32 cellular contexts compared by ENCODE assay signal in genomic region chr10:103633846-103634245, GRCh38.
"Had no signal": no experiment of that assay in that cellular context is flagged by ENCODE, and none has a peak within 500 bp of the region (broad histone marks: within the 10 kb centered on the region; RNA-seq: fewer than 3 reads in every experiment).

No MANE protein-coding gene starts in this region.

- DNase-seq: activated CD4-positive, alpha-beta T cell treated with anti-CD3 and anti-CD28 coated beads for 36 hours; activated CD4-positive, alpha-beta T cell treated with anti-CD3 and anti-CD28 coated beads, Interleukin-2, amount 10 ng/mL, durations not matched to agents 7 days and 5 days; activated CD4-positive, alpha-beta T cell treated with anti-CD3 and anti-CD28 coated beads, Interleukin-2, amount 50 U/mL, for 48 hours; activated CD8-positive, alpha-beta memory T cell treated with anti-CD3 and anti-CD28 coated beads, Interleukin-2, amount 50 U/mL, for 4 hours; activated CD8-positive, alpha-beta T cell treated with anti-CD3 and anti-CD28 coated beads, Interleukin-2, amount 10 ng/mL, durations not matched to agents 7 days and 5 days; activated effector memory CD4-positive, alpha-beta T cell treated with Interleukin-2 at 50 U/mL for 16 hours; activated naive CD4-positive, alpha-beta T cell treated with anti-CD3 and anti-CD28 coated beads, Interleukin-2, amount 10 ng/mL, durations not matched to agents 7 days and 5 days; activated naive CD8-positive, alpha-beta T cell treated with anti-CD3 and anti-CD28 coated beads, Interleukin-2, amount 50 U/mL, for 24 hours; activated T-cell treated with anti-CD3 and anti-CD28 coated beads, Interleukin-2, amount 50 U/mL, for 48 hours; aorta; brain microvascular endothelial cell; central memory CD4-positive, alpha-beta T cell; NCI-H1092 treated with DMSO at 0.1 percent for 48 hours; NCI-H1417; NCI-H146; NCI-H187; NCI-H2029 treated with DMSO at 0.1 percent for 48 hours; NCI-H2107; NCI-H2171; NCI-H510A; NCI-H526; NCI-H748 treated with DMSO at 0.1 percent for 48 hours; PC-9; SHP77 treated with DMSO at 0.1 percent for 48 hours; SK-N-SH had no signal

- H3K4me3 ChIP-seq: PC-9, SJSA1 had no signal

- H3K9me3 Mint-ChIP-seq: activated CD4-positive, alpha-beta T cell treated with anti-CD3 and anti-CD28 coated beads, Interleukin-2, amount 10 ng/mL, durations not matched to agents 7 days and 5 days; activated naive CD4-positive, alpha-beta T cell treated with anti-CD3 and anti-CD28 coated beads, Interleukin-2, amount 10 ng/mL, durations not matched to agents 7 days and 5 days; activated naive CD8-positive, alpha-beta T cell treated with anti-CD3 and anti-CD28 coated beads, Interleukin-2, amount 50 U/mL, for 24 hours; T-helper 1 cell treated with Interleukin-12 subunit alpha and Interleukin-12 subunit beta and Interleukin-4 antibody, amounts not matched to agents 30 μg/mL and 1 μg/mL, for 36 hours; T-helper 2 cell treated with Interferon-gamma antibody and Interleukin-4, amounts not matched to agents 5 μg/mL and 100 μg/mL, for 36 hours had no signal

- H3K4me1 Mint-ChIP-seq: activated CD4-positive, alpha-beta T cell treated with anti-CD3 and anti-CD28 coated beads for 36 hours; activated naive CD8-positive, alpha-beta T cell treated with anti-CD3 and anti-CD28 coated beads, Interleukin-2, amount 50 U/mL, for 24 hours had no signal

- H3K9ac ChIP-seq: SK-N-SH had no signal

- H3K4me1 ChIP-seq: SJSA1 had no signal

- FAIRE-seq: RCC 7860, TTC549 had no signal

- H3K27ac ChIP-seq: brain microvascular endothelial cell, PC-9, SJSA1 had no signal

- H3K4me2 ChIP-seq: PC-9, SK-N-SH had no signal

- H3K27ac Mint-ChIP-seq: activated CD4-positive, alpha-beta T cell treated with anti-CD3 and anti-CD28 coated beads for 36 hours; activated CD4-positive, alpha-beta T cell treated with anti-CD3 and anti-CD28 coated beads, Interleukin-2, amount 10 ng/mL, durations not matched to agents 7 days and 5 days; activated CD8-positive, alpha-beta T cell treated with anti-CD3 and anti-CD28 coated beads, Interleukin-2, amount 10 ng/mL, durations not matched to agents 7 days and 5 days; activated naive CD4-positive, alpha-beta T cell treated with anti-CD3 and anti-CD28 coated beads, Interleukin-2, amount 10 ng/mL, durations not matched to agents 7 days and 5 days; activated naive CD8-positive, alpha-beta T cell; activated naive CD8-positive, alpha-beta T cell treated with anti-CD3 and anti-CD28 coated beads, Interleukin-2, amount 50 U/mL, for 24 hours; T-helper 1 cell treated with Interleukin-12 subunit alpha and Interleukin-12 subunit beta and Interleukin-4 antibody, amounts not matched to agents 30 μg/mL and 1 μg/mL, for 36 hours; T-helper 2 cell treated with Interferon-gamma antibody and Interleukin-4, amounts not matched to agents 5 μg/mL and 100 μg/mL, for 36 hours had no signal

- H3K9me3 ChIP-seq: SJSA1, SK-N-SH had no signal

- ATAC-seq: activated CD4-positive, alpha-beta T cell treated with anti-CD3 and anti-CD28 coated beads for 36 hours; activated CD4-positive, CD25-positive, alpha-beta regulatory T cell treated with anti-CD3 and anti-CD28 coated beads, Interleukin-2, amount 50 U/mL, for 24 hours; activated CD8-positive, alpha-beta T cell treated with anti-CD3 and anti-CD28 coated beads, Interleukin-2, amount 10 ng/mL, durations not matched to agents 7 days and 5 days; activated naive CD8-positive, alpha-beta T cell treated with anti-CD3 and anti-CD28 coated beads, Interleukin-2, amount 50 U/mL, for 24 hours had no signal

- H3K36me3 Mint-ChIP-seq: activated naive CD4-positive, alpha-beta T cell treated with anti-CD3 and anti-CD28 coated beads, Interleukin-2, amount 10 ng/mL, durations not matched to agents 7 days and 5 days; activated naive CD8-positive, alpha-beta T cell had no signal

- H3K4me3 Mint-ChIP-seq: activated CD4-positive, alpha-beta T cell treated with anti-CD3 and anti-CD28 coated beads for 36 hours; activated CD4-positive, alpha-beta T cell treated with anti-CD3 and anti-CD28 coated beads, Interleukin-2, amount 10 ng/mL, durations not matched to agents 7 days and 5 days; activated CD8-positive, alpha-beta T cell treated with anti-CD3 and anti-CD28 coated beads, Interleukin-2, amount 10 ng/mL, durations not matched to agents 7 days and 5 days; activated naive CD4-positive, alpha-beta T cell treated with anti-CD3 and anti-CD28 coated beads, Interleukin-2, amount 10 ng/mL, durations not matched to agents 7 days and 5 days; activated naive CD8-positive, alpha-beta T cell; activated naive CD8-positive, alpha-beta T cell treated with anti-CD3 and anti-CD28 coated beads, Interleukin-2, amount 50 U/mL, for 24 hours; T-helper 1 cell treated with Interleukin-12 subunit alpha and Interleukin-12 subunit beta and Interleukin-4 antibody, amounts not matched to agents 30 μg/mL and 1 μg/mL, for 36 hours; T-helper 2 cell treated with Interferon-gamma antibody and Interleukin-4, amounts not matched to agents 5 μg/mL and 100 μg/mL, for 36 hours had no signal

- H2AFZ ChIP-seq: PC-9 had no signal

- H3K27me3 ChIP-seq: brain microvascular endothelial cell, SJSA1 had no signal

- H3K27me3 Mint-ChIP-seq: activated CD4-positive, alpha-beta T cell treated with anti-CD3 and anti-CD28 coated beads for 36 hours; activated CD4-positive, alpha-beta T cell treated with anti-CD3 and anti-CD28 coated beads, Interleukin-2, amount 10 ng/mL, durations not matched to agents 7 days and 5 days; activated naive CD4-positive, alpha-beta T cell treated with anti-CD3 and anti-CD28 coated beads, Interleukin-2, amount 10 ng/mL, durations not matched to agents 7 days and 5 days; activated naive CD8-positive, alpha-beta T cell; activated naive CD8-positive, alpha-beta T cell treated with anti-CD3 and anti-CD28 coated beads, Interleukin-2, amount 50 U/mL, for 24 hours had no signal
